ENCODE assay signal across 1 cellular context in the genomic region with DNA sequence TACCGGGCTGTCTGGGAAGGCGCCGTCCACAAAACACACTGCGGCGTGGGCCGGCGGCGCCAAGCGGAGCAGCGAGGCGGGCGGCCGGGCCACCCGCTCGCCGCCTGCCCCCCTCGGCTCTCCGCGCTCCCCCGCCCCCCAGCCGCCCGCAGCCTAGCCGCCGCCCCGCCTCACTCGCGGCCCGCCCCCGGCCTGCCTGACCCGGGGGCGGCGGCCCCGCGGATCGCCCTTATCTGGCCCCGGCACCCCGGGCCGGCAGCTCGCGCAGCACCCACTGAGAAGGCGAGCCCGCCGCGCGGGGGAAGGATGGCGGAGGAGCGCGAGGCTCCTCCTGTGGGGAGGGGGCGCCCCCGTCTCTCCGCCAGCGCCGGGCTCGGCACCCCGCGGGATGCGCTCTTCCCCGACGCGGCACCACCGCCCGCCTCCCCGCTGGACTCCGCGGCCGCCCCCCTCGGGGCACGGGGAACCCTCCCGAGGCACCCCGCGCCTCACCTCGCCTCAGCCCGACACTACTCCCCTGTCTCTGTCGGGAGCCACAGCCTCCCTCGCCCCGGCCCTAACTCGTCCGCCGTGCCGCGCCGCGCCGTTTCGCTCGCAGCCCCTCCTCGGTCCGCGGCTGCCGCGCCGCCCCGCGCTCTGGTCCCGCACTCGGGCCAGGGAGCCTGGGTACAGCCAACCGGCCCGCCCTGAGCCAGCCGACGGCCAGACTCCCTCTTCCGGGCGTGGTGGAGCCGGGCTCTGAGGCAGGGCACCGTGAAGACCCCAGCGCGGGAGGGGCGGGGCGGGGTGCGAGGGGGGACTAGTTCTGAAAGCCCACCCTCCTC.
TF ChIP-seq lines count a peak whose summit lies in the region.

No MANE protein-coding gene starts in this region.

TF ChIP-seq in K562, 482 proteins besides CTCF, POLR2A, EP300 and RAD21 (continued from another document and continues in another):
- TF ChIP-seq ZNF75A (CRISPR knock-in tag; IDR thresholded peaks at IDR 0.05) (no peak), E4F1 (CRISPR knock-in tag; IDR thresholded peaks at IDR 0.05; ENCODE audit: borderline replicate concordance) (no peak), SP2 (IDR thresholded peaks at IDR 0.05; ENCODE audit: extremely low read depth, low read depth, low read length, poor library complexity, severe bottlenecking) (no peak), HNRNPL (IDR thresholded peaks at IDR 0.05; ENCODE audit: low read depth, low read length) (0 out of 2 replicates have a peak, but pooled peaks have one; percentile 14), EWSR1 (IDR thresholded peaks at IDR 0.05; ENCODE audit: borderline replicate concordance, low read depth, partially characterized antibody) (no peak), GATAD2B (IDR thresholded peaks at IDR 0.05; ENCODE audit: borderline replicate concordance) (peak; percentile 81; the same call in 1 of the 2 replicates), KLF1 (tag; IDR thresholded peaks at IDR 0.05) (no peak), C11orf30 (IDR thresholded peaks at IDR 0.05; ENCODE audit: low read depth) (no peak), ZNF134 (CRISPR knock-in tag; conservative IDR thresholded peaks at IDR 0.05) (no peak), SRSF7 (optimal IDR thresholded peaks at IDR 0.05; ENCODE audit: low read depth, low read length) (no peak), ZNF785 (CRISPR knock-in tag; IDR thresholded peaks at IDR 0.05) (no peak), MGA (IDR thresholded peaks at IDR 0.05) (no peak), BRD9 (IDR thresholded peaks at IDR 0.05; ENCODE audit: low read depth, partially characterized antibody) (no peak), RBM22 (IDR thresholded peaks at IDR 0.05; ENCODE audit: low read depth, low read length, poor library complexity, severe bottlenecking) (peak; percentile 20), CEBPB (tag; IDR thresholded peaks at IDR 0.05) (no peak), RNF2 (IDR thresholded peaks at IDR 0.05) (0 out of 2 replicates have a peak, but pooled peaks have one; percentile 11), RHOXF2B (CRISPR knock-in tag; conservative IDR thresholded peaks at IDR 0.05) (no peak), ARHGAP35 (IDR thresholded peaks at IDR 0.05; ENCODE audit: partially characterized antibody) (no peak), HLTF (IDR thresholded peaks at IDR 0.05) (no peak), HEY1 (CRISPR knock-in tag; IDR thresholded peaks at IDR 0.05; ENCODE audit: borderline replicate concordance) (no peak), SRSF9 (IDR thresholded peaks at IDR 0.05; ENCODE audit: borderline replicate concordance, low read depth, low read length) (no peak), MCM5 (IDR thresholded peaks at IDR 0.05; ENCODE audit: low read depth) (no peak), ID3 (CRISPR knock-in tag; IDR thresholded peaks at IDR 0.05) (no peak), ID3 (tag; IDR thresholded peaks at IDR 0.05) (no peak), MAFF (IDR thresholded peaks at IDR 0.05; ENCODE audit: low read length) (no peak), MAFK (IDR thresholded peaks at IDR 0.05; ENCODE audit: low read length) (no peak), RUNX1 (IDR thresholded peaks at IDR 0.05; ENCODE audit: low read depth) (no peak)
- TF ChIP-seq, protein P1, sequence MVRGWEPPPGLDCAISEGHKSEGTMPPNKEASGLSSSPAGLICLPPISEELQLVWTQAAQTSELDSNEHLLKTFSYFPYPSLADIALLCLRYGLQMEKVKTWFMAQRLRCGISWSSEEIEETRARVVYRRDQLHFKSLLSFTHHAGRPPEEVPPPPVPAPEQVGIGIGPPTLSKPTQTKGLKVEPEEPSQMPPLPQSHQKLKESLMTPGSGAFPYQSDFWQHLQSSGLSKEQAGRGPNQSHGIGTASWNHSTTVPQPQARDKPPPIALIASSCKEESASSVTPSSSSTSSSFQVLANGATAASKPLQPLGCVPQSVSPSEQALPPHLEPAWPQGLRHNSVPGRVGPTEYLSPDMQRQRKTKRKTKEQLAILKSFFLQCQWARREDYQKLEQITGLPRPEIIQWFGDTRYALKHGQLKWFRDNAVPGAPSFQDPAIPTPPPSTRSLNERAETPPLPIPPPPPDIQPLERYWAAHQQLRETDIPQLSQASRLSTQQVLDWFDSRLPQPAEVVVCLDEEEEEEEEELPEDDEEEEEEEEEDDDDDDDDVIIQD (CRISPR knock-in tag; IDR thresholded peaks at IDR 0.05): no peak
- TF ChIP-seq, protein P2, sequence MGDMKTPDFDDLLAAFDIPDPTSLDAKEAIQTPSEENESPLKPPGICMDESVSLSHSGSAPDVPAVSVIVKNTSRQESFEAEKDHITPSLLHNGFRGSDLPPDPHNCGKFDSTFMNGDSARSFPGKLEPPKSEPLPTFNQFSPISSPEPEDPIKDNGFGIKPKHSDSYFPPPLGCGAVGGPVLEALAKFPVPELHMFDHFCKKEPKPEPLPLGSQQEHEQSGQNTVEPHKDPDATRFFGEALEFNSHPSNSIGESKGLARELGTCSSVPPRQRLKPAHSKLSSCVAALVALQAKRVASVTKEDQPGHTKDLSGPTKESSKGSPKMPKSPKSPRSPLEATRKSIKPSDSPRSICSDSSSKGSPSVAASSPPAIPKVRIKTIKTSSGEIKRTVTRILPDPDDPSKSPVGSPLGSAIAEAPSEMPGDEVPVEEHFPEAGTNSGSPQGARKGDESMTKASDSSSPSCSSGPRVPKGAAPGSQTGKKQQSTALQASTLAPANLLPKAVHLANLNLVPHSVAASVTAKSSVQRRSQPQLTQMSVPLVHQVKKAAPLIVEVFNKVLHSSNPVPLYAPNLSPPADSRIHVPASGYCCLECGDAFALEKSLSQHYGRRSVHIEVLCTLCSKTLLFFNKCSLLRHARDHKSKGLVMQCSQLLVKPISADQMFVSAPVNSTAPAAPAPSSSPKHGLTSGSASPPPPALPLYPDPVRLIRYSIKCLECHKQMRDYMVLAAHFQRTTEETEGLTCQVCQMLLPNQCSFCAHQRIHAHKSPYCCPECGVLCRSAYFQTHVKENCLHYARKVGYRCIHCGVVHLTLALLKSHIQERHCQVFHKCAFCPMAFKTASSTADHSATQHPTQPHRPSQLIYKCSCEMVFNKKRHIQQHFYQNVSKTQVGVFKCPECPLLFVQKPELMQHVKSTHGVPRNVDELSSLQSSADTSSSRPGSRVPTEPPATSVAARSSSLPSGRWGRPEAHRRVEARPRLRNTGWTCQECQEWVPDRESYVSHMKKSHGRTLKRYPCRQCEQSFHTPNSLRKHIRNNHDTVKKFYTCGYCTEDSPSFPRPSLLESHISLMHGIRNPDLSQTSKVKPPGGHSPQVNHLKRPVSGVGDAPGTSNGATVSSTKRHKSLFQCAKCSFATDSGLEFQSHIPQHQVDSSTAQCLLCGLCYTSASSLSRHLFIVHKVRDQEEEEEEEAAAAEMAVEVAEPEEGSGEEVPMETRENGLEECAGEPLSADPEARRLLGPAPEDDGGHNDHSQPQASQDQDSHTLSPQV (IDR thresholded peaks at IDR 0.05): no peak
- TF ChIP-seq, protein P3, sequence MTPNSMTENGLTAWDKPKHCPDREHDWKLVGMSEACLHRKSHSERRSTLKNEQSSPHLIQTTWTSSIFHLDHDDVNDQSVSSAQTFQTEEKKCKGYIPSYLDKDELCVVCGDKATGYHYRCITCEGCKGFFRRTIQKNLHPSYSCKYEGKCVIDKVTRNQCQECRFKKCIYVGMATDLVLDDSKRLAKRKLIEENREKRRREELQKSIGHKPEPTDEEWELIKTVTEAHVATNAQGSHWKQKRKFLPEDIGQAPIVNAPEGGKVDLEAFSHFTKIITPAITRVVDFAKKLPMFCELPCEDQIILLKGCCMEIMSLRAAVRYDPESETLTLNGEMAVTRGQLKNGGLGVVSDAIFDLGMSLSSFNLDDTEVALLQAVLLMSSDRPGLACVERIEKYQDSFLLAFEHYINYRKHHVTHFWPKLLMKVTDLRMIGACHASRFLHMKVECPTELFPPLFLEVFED (CRISPR knock-in tag; conservative IDR thresholded peaks at IDR 0.05): no peak
- TF ChIP-seq, protein P4, sequence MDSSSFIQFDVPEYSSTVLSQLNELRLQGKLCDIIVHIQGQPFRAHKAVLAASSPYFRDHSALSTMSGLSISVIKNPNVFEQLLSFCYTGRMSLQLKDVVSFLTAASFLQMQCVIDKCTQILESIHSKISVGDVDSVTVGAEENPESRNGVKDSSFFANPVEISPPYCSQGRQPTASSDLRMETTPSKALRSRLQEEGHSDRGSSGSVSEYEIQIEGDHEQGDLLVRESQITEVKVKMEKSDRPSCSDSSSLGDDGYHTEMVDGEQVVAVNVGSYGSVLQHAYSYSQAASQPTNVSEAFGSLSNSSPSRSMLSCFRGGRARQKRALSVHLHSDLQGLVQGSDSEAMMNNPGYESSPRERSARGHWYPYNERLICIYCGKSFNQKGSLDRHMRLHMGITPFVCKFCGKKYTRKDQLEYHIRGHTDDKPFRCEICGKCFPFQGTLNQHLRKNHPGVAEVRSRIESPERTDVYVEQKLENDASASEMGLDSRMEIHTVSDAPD (CRISPR knock-in tag; IDR thresholded peaks at IDR 0.05): no peak
